ENCODE assay signal across 1 cellular context in the genomic region with DNA sequence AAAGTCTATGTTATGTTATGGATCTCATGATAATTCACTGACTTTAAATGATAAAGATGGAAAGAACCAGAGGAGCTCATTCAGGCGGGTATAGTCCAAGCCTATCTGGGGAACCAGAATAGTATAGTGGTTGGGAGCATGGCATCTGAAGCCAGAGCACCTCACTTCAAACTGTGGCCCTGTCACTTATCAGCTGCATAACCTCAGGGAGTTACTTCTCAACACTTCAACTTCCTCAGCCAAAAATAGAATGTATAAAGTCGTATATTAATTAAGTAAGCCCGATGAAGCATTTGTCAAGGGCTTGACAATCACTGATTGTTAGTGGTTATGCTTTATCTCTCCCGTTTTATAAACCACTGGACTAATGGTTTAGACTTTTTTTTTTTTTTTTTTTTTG.
TF ChIP-seq lines count a peak whose summit lies in the region.

No MANE protein-coding gene starts in this region.

TF ChIP-seq in GM23338, 12 proteins besides CTCF, POLR2A, EP300 and RAD21 (continued from another document):
- TF ChIP-seq, protein P1, sequence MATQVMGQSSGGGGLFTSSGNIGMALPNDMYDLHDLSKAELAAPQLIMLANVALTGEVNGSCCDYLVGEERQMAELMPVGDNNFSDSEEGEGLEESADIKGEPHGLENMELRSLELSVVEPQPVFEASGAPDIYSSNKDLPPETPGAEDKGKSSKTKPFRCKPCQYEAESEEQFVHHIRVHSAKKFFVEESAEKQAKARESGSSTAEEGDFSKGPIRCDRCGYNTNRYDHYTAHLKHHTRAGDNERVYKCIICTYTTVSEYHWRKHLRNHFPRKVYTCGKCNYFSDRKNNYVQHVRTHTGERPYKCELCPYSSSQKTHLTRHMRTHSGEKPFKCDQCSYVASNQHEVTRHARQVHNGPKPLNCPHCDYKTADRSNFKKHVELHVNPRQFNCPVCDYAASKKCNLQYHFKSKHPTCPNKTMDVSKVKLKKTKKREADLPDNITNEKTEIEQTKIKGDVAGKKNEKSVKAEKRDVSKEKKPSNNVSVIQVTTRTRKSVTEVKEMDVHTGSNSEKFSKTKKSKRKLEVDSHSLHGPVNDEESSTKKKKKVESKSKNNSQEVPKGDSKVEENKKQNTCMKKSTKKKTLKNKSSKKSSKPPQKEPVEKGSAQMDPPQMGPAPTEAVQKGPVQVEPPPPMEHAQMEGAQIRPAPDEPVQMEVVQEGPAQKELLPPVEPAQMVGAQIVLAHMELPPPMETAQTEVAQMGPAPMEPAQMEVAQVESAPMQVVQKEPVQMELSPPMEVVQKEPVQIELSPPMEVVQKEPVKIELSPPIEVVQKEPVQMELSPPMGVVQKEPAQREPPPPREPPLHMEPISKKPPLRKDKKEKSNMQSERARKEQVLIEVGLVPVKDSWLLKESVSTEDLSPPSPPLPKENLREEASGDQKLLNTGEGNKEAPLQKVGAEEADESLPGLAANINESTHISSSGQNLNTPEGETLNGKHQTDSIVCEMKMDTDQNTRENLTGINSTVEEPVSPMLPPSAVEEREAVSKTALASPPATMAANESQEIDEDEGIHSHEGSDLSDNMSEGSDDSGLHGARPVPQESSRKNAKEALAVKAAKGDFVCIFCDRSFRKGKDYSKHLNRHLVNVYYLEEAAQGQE (IDR thresholded peaks at IDR 0.05; ENCODE audit: unreplicated experiment), result no peak
- TF ChIP-seq STAT1 (IDR thresholded peaks at IDR 0.05; ENCODE audit: unreplicated experiment) (no peak), ZNF114 (CRISPR knock-in tag; IDR thresholded peaks at IDR 0.05) (no peak), CREB1 (CRISPR knock-in tag; IDR thresholded peaks at IDR 0.05; ENCODE audit: low read depth) (no peak), EZH2phosphoT487 (IDR thresholded peaks at IDR 0.05; ENCODE audit: unreplicated experiment) (no peak), JUNB (IDR thresholded peaks at IDR 0.05; ENCODE audit: unreplicated experiment) (no peak), NANOG (IDR thresholded peaks at IDR 0.05; ENCODE audit: borderline replicate concordance) (no peak)
- TF ChIP-seq, protein P2, sequence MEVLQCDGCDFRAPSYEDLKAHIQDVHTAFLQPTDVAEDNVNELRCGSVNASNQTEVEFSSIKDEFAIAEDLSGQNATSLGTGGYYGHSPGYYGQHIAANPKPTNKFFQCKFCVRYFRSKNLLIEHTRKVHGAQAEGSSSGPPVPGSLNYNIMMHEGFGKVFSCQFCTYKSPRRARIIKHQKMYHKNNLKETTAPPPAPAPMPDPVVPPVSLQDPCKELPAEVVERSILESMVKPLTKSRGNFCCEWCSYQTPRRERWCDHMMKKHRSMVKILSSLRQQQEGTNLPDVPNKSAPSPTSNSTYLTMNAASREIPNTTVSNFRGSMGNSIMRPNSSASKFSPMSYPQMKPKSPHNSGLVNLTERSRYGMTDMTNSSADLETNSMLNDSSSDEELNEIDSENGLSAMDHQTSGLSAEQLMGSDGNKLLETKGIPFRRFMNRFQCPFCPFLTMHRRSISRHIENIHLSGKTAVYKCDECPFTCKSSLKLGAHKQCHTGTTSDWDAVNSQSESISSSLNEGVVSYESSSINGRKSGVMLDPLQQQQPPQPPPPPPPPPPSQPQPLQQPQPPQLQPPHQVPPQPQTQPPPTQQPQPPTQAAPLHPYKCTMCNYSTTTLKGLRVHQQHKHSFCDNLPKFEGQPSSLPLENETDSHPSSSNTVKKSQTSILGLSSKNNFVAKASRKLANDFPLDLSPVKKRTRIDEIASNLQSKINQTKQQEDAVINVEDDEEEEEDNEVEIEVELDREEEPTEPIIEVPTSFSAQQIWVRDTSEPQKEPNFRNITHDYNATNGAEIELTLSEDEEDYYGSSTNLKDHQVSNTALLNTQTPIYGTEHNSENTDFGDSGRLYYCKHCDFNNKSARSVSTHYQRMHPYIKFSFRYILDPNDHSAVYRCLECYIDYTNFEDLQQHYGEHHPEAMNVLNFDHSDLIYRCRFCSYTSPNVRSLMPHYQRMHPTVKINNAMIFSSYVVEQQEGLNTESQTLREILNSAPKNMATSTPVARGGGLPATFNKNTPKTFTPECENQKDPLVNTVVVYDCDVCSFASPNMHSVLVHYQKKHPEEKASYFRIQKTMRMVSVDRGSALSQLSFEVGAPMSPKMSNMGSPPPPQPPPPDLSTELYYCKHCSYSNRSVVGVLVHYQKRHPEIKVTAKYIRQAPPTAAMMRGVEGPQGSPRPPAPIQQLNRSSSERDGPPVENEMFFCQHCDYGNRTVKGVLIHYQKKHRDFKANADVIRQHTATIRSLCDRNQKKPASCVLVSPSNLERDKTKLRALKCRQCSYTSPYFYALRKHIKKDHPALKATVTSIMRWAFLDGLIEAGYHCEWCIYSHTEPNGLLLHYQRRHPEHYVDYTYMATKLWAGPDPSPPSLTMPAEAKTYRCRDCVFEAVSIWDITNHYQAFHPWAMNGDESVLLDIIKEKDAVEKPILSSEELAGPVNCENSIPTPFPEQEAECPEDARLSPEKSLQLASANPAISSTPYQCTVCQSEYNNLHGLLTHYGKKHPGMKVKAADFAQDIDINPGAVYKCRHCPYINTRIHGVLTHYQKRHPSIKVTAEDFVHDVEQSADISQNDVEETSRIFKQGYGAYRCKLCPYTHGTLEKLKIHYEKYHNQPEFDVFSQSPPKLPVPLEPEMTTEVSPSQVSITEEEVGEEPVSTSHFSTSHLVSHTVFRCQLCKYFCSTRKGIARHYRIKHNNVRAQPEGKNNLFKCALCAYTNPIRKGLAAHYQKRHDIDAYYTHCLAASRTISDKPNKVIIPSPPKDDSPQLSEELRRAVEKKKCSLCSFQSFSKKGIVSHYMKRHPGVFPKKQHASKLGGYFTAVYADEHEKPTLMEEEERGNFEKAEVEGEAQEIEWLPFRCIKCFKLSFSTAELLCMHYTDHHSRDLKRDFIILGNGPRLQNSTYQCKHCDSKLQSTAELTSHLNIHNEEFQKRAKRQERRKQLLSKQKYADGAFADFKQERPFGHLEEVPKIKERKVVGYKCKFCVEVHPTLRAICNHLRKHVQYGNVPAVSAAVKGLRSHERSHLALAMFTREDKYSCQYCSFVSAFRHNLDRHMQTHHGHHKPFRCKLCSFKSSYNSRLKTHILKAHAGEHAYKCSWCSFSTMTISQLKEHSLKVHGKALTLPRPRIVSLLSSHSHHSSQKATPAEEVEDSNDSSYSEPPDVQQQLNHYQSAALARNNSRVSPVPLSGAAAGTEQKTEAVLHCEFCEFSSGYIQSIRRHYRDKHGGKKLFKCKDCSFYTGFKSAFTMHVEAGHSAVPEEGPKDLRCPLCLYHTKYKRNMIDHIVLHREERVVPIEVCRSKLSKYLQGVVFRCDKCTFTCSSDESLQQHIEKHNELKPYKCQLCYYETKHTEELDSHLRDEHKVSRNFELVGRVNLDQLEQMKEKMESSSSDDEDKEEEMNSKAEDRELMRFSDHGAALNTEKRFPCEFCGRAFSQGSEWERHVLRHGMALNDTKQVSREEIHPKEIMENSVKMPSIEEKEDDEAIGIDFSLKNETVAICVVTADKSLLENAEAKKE (CRISPR knock-in tag; IDR thresholded peaks at IDR 0.05), result no peak
